Comparison of ENCODE assay signal across 11 cellular contexts in genomic region chr12:103279444-103279843, GRCh38.
DNase-seq lines count a peak whose midpoint lies in the region; ATAC-seq, FAIRE-seq and TF ChIP-seq lines count a peak whose summit lies in the region.
"Had no signal": no experiment of that assay in that cellular context is flagged by ENCODE, and none has a peak within 500 bp of the region (broad histone marks: within the 10 kb centered on the region; RNA-seq: fewer than 3 reads in every experiment).

No MANE protein-coding gene starts in this region.

- H3K27ac Mint-ChIP-seq in T-helper 2 cell treated with Interferon-gamma antibody and Interleukin-4, amounts not matched to agents 5 μg/mL and 100 μg/mL, for 36 hours = no peak overlapping the region

- H3K27ac ChIP-seq in kidney (ENCODE audit: low read depth in 2 of 2, low read length in 2 of 2) = no peak overlapping the region
- H3K27ac ChIP-seq: body of pancreas had no signal

- TF ChIP-seq CTCF in kidney (IDR thresholded peaks at IDR 0.05; ENCODE audit: borderline replicate concordance, extremely low read depth, insufficient read depth) = no peak

- no peak overlapping the region for H3K9ac ChIP-seq in kidney (ENCODE audit: low read length in 2 of 2)

- no peaks in the 10 kb centered on the region for H3K36me3 ChIP-seq in kidney (ENCODE audit: control insufficient read depth in 1 of 2, insufficient read depth in 2 of 2, low read length in 2 of 2)

- FAIRE-seq in kidney (lab: Jason Lieb, UNC) = no peak

- peak overlapping the region; percentile 24 for H3K4me3 Mint-ChIP-seq in T-helper 2 cell treated with Interferon-gamma antibody and Interleukin-4, amounts not matched to agents 5 μg/mL and 100 μg/mL, for 36 hours

- no peaks in the 10 kb centered on the region for H3K4me1 ChIP-seq in kidney (ENCODE audit: control insufficient read depth in 1 of 2, insufficient read depth in 1 of 2, low read depth in 1 of 2, low read length in 2 of 2)
- H3K4me1 ChIP-seq: body of pancreas had no signal

- no peaks in the 10 kb centered on the region for H3K36me3 Mint-ChIP-seq in T-helper 2 cell treated with Interferon-gamma antibody and Interleukin-4, amounts not matched to agents 5 μg/mL and 100 μg/mL, for 36 hours (ENCODE audit: low read depth)

- peaks cover 4% of the 10 kb centered on the region for H3K4me1 Mint-ChIP-seq in T-helper 2 cell treated with Interferon-gamma antibody and Interleukin-4, amounts not matched to agents 5 μg/mL and 100 μg/mL, for 36 hours (ENCODE audit: low read depth)

- no peaks in the 10 kb centered on the region for H3K9me3 Mint-ChIP-seq in T-helper 2 cell treated with Interferon-gamma antibody and Interleukin-4, amounts not matched to agents 5 μg/mL and 100 μg/mL, for 36 hours

- H3K27me3 Mint-ChIP-seq in T-helper 2 cell treated with Interferon-gamma antibody and Interleukin-4, amounts not matched to agents 5 μg/mL and 100 μg/mL, for 36 hours (ENCODE audit: low read depth) = peaks cover 7% of the 10 kb centered on the region

- intact Hi-C loops in kidney (cut with DNase I) = no loop called here

- no peaks in the 10 kb centered on the region for H3K9me3 ChIP-seq in kidney (ENCODE audit: control insufficient read depth in 1 of 2, low read length in 2 of 2)
- H3K9me3 ChIP-seq: body of pancreas had no signal

- no peak overlapping the region for H3K4me3 ChIP-seq in kidney (ENCODE audit: low read length in 2 of 2)
- H3K4me3 ChIP-seq: body of pancreas had no signal

- no peak for TF ChIP-seq POLR2A in erythroblast (IDR thresholded peaks at IDR 0.05; ENCODE audit: low read length)

- DNase-seq in T-helper 2 cell treated with Interferon-gamma antibody and Interleukin-4, amounts not matched to agents 5 μg/mL and 100 μg/mL, for 36 hours (ENCODE audit: low spot score) = no peak
- no peak for DNase-seq in kidney
- DNase-seq in T1000 (lab: John Stamatoyannopoulos, UW) = no peak
- DNase-seq in foreskin melanocyte = no peak
- no peak for DNase-seq in erythroblast (lab: John Stamatoyannopoulos, UW)
- DNase-seq: body of pancreas, occipital lobe, T-helper 9 cell had no signal

- ATAC-seq in GM18517 (IDR thresholded peaks at IDR 0.05; ENCODE audit: unreplicated experiment) (peak; percentile 93), GM19468 (IDR thresholded peaks at IDR 0.05; ENCODE audit: extremely low read depth, unreplicated experiment) (peak; percentile 90), HG03108 (IDR thresholded peaks at IDR 0.05; ENCODE audit: unreplicated experiment) (peak; percentile 92)
- ATAC-seq: body of pancreas had no signal
